Comparison of ENCODE assay signal across 8 cellular contexts in genomic region chr6:111759836-111760785, GRCh38.
DNase-seq lines count a peak whose midpoint lies in the region; ATAC-seq and TF ChIP-seq lines count a peak whose summit lies in the region.

No MANE protein-coding gene starts in this region.

- no peaks in the 10 kb centered on the region for H3K27me3 ChIP-seq in body of pancreas
- no peaks in the 10 kb centered on the region for H3K27me3 ChIP-seq in lung (ENCODE audit: control insufficient read depth, insufficient read depth)

- no peak for TF ChIP-seq POLR2A in body of pancreas (IDR thresholded peaks at IDR 0.05)

- TF ChIP-seq CTCF in body of pancreas (IDR thresholded peaks at IDR 0.05) (no peak), lung (IDR thresholded peaks at IDR 0.05; ENCODE audit: control extremely low read depth, extremely low read depth) (no peak), type B pancreatic cell (conservative IDR thresholded peaks at IDR 0.05) (no peak), GM20000 (IDR thresholded peaks at IDR 0.05; ENCODE audit: extremely low read depth, missing control alignments) (no peak)

- H3K9me3 Mint-ChIP-seq in type B pancreatic cell = no peaks in the 10 kb centered on the region

- H3K9me3 ChIP-seq in body of pancreas (no peaks in the 10 kb centered on the region), lung (ENCODE audit: control insufficient read depth in 2 of 2, insufficient read depth in 1 of 2, low read length in 1 of 2) (no peaks in the 10 kb centered on the region)

- peak; percentile 36 for DNase-seq in activated gamma-delta T cell treated with Interleukin-2 at 50 U/mL for 16 hours
- no peak for DNase-seq in activated gamma-delta T cell (lab: John Stamatoyannopoulos, UW)
- DNase-seq in body of pancreas = no peak
- no peak for DNase-seq in lung (ENCODE audit: low spot score)
- DNase-seq in type B pancreatic cell (ENCODE audit: extremely low spot score, unreplicated experiment) = no peak
- no peak for DNase-seq in GM20000 (ENCODE audit: low spot score)
- no peak for DNase-seq in retina

- peak overlapping the region; percentile 73 for H3K27ac Mint-ChIP-seq in type B pancreatic cell

- intact Hi-C loops in body of pancreas (cut with DNase I) = no loop called here

- 70 to 71% methylated on average over 18 of the region's 18 CpGs for WGBS in body of pancreas, 2 donors
- 49 to 51% methylated on average over 18 of the region's 18 CpGs for whole genome bisulfite sequencing in lung, 2 donors

- H3K4me3 ChIP-seq in body of pancreas = no peak overlapping the region
- no peak overlapping the region for H3K4me3 ChIP-seq in lung

- H3K36me3 Mint-ChIP-seq in type B pancreatic cell = peaks cover 21% of the 10 kb centered on the region

- H3K27ac ChIP-seq in body of pancreas (peak overlapping the region in 3 of 4 donors; percentile 7 to 22 (median 9)), lung (ENCODE audit: low read depth in 1 of 2, low read length in 1 of 2) (peak overlapping the region; percentile 22 to 76)

- peak overlapping the region; percentile 42 for H3K4me3 Mint-ChIP-seq in type B pancreatic cell

- H3K36me3 ChIP-seq in body of pancreas (replicated peaks in 1 of 2; ENCODE audit: insufficient read depth in 1 of 2, low read depth in 2 of 2) (no peaks in the 10 kb centered on the region), lung (ENCODE audit: control insufficient read depth in 2 of 2, insufficient read depth in 2 of 2, low read length in 2 of 2) (peaks cover 0 to 1% of the 10 kb centered on the region in 2 donors)

- no peaks in the 10 kb centered on the region for H3K27me3 Mint-ChIP-seq in type B pancreatic cell

- H3K4me1 ChIP-seq in body of pancreas = no peaks in the 10 kb centered on the region
- H3K4me1 ChIP-seq in lung (ENCODE audit: control insufficient read depth in 2 of 2, insufficient read depth in 2 of 2, low read length in 2 of 2) = peaks cover 13 to 18% of the 10 kb centered on the region in 2 donors

- ATAC-seq in body of pancreas (peak; percentile 62), lung (ENCODE audit: insufficient read depth, low FRiP score) (no peak), GM19023 (IDR thresholded peaks at IDR 0.05; ENCODE audit: unreplicated experiment) (no peak)

- peaks cover 67% of the 10 kb centered on the region for H3K4me1 Mint-ChIP-seq in type B pancreatic cell (ENCODE audit: unreplicated experiment)
